In genomic region chr21:38837806-38838461, GRCh38 we compare ENCODE assay signal across 1 cellular context.
TF ChIP-seq lines count a peak whose summit lies in the region.

No MANE protein-coding gene starts in this region.

TF ChIP-seq in K562, 482 proteins besides CTCF, POLR2A, EP300 and RAD21 (continued from another document and continues in another):
- TF ChIP-seq MGA (IDR thresholded peaks at IDR 0.05) (no peak), KLF13 (tag; IDR thresholded peaks at IDR 0.05; ENCODE audit: borderline replicate concordance, low read depth) (no peak), CBFA2T3 (IDR thresholded peaks at IDR 0.05) (peak; percentile 22; the same call in 1 of the 2 replicates), RNF2 (IDR thresholded peaks at IDR 0.05) (no peak), AFF1 (IDR thresholded peaks at IDR 0.05; ENCODE audit: low read depth in 1 of 2, partially characterized antibody in 2 of 2) (no peak), FOXK1 (CRISPR knock-in tag; IDR thresholded peaks at IDR 0.05; ENCODE audit: borderline replicate concordance) (no peak), NBN (IDR thresholded peaks at IDR 0.05; ENCODE audit: low read depth) (0 out of 2 replicates have a peak, but pooled peaks have one; percentile 26), JUND (IDR thresholded peaks at IDR 0.05; ENCODE audit: borderline replicate concordance, low read depth, low read length) (no peak; the same call in 1 of the 2 replicates), JUND (tag; IDR thresholded peaks at IDR 0.05; ENCODE audit: borderline replicate concordance, low read depth, low read length) (peak; percentile 37; the same call in 1 of the 3 replicates), POLR2AphosphoS5 (IDR thresholded peaks at IDR 0.05; ENCODE audit: control insufficient read depth, insufficient read depth, low read depth, low read length) (no peak), RB1 (IDR thresholded peaks at IDR 0.05; ENCODE audit: low read depth) (no peak), ZNF655 (CRISPR knock-in tag; IDR thresholded peaks at IDR 0.05) (no peak), MYBL2 (IDR thresholded peaks at IDR 0.05; ENCODE audit: low read depth) (no peak), MYBL2 (CRISPR knock-in tag; IDR thresholded peaks at IDR 0.05; ENCODE audit: borderline replicate concordance) (no peak), ZNF23 (CRISPR knock-in tag; IDR thresholded peaks at IDR 0.05) (no peak), ARID1B (IDR thresholded peaks at IDR 0.05) (peak; percentile 45; the same call in 1 of the 2 replicates), CTBP1 (IDR thresholded peaks at IDR 0.05; ENCODE audit: borderline replicate concordance) (peak; percentile 20; the same call in 1 of the 2 replicates), ATF7 (IDR thresholded peaks at IDR 0.05) (no peak), MIER1 (IDR thresholded peaks at IDR 0.05; ENCODE audit: low read depth) (no peak)
- TF ChIP-seq, protein P1, sequence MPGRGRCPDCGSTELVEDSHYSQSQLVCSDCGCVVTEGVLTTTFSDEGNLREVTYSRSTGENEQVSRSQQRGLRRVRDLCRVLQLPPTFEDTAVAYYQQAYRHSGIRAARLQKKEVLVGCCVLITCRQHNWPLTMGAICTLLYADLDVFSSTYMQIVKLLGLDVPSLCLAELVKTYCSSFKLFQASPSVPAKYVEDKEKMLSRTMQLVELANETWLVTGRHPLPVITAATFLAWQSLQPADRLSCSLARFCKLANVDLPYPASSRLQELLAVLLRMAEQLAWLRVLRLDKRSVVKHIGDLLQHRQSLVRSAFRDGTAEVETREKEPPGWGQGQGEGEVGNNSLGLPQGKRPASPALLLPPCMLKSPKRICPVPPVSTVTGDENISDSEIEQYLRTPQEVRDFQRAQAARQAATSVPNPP (IDR thresholded peaks at IDR 0.05; ENCODE audit: borderline replicate concordance, insufficient read depth, insufficient read length) = no peak
- TF ChIP-seq, protein P2, sequence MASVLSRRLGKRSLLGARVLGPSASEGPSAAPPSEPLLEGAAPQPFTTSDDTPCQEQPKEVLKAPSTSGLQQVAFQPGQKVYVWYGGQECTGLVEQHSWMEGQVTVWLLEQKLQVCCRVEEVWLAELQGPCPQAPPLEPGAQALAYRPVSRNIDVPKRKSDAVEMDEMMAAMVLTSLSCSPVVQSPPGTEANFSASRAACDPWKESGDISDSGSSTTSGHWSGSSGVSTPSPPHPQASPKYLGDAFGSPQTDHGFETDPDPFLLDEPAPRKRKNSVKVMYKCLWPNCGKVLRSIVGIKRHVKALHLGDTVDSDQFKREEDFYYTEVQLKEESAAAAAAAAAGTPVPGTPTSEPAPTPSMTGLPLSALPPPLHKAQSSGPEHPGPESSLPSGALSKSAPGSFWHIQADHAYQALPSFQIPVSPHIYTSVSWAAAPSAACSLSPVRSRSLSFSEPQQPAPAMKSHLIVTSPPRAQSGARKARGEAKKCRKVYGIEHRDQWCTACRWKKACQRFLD (CRISPR knock-in tag; IDR thresholded peaks at IDR 0.05) = no peak
- TF ChIP-seq, protein P3, sequence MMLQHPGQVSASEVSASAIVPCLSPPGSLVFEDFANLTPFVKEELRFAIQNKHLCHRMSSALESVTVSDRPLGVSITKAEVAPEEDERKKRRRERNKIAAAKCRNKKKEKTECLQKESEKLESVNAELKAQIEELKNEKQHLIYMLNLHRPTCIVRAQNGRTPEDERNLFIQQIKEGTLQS (IDR thresholded peaks at IDR 0.05) = no peak
- TF ChIP-seq, protein P3 (CRISPR knock-in tag; conservative IDR thresholded peaks at IDR 0.05) = no peak
- TF ChIP-seq, protein P4, sequence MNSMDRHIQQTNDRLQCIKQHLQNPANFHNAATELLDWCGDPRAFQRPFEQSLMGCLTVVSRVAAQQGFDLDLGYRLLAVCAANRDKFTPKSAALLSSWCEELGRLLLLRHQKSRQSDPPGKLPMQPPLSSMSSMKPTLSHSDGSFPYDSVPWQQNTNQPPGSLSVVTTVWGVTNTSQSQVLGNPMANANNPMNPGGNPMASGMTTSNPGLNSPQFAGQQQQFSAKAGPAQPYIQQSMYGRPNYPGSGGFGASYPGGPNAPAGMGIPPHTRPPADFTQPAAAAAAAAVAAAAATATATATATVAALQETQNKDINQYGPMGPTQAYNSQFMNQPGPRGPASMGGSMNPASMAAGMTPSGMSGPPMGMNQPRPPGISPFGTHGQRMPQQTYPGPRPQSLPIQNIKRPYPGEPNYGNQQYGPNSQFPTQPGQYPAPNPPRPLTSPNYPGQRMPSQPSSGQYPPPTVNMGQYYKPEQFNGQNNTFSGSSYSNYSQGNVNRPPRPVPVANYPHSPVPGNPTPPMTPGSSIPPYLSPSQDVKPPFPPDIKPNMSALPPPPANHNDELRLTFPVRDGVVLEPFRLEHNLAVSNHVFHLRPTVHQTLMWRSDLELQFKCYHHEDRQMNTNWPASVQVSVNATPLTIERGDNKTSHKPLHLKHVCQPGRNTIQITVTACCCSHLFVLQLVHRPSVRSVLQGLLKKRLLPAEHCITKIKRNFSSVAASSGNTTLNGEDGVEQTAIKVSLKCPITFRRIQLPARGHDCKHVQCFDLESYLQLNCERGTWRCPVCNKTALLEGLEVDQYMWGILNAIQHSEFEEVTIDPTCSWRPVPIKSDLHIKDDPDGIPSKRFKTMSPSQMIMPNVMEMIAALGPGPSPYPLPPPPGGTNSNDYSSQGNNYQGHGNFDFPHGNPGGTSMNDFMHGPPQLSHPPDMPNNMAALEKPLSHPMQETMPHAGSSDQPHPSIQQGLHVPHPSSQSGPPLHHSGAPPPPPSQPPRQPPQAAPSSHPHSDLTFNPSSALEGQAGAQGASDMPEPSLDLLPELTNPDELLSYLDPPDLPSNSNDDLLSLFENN (IDR thresholded peaks at IDR 0.05; ENCODE audit: low read depth in 2 of 2, low read length in 2 of 2) = no peak
